9 cellular contexts compared by ENCODE assay signal in the genomic region with DNA sequence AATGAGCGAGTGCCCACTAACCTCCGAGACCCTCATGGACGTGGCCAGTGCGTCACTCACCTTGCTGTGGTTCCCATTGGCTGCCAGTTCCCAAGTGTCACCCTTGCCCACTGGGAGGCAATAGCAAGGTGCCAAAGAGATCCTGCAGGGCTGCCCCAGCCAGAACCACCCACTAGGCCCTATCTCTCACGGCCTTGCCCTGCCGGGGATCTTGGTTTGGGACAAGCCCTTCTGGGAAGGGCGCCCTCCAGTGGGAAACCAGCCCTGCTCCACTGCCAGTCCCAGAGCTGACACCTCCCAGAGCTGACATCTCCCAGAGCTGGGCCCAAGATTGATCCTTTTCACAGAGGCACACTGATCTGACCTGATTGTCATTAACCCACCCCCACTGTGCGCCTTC. TPM values are rescaled to one million over a fixed set of nuclear protein-coding genes. Genes with fewer than 3 reads are reported as not detected.
A peak's percentile ranks its signal among the peaks of the same experiment; 100 is the strongest.
DNase-seq lines count a peak whose midpoint lies in the region; ATAC-seq and TF ChIP-seq lines count a peak whose summit lies in the region.
"Had no signal": no experiment of that assay in that cellular context is flagged by ENCODE, and none has a peak within 500 bp of the region (broad histone marks: within the 10 kb centered on the region; RNA-seq: fewer than 3 reads in every experiment).

No MANE protein-coding gene starts in this region.

- no peaks in the 10 kb centered on the region for H3K9me3 ChIP-seq in esophagus squamous epithelium

- peak in 4 of 6 experiments; percentile 39 to 64 (median 42) for TF ChIP-seq CTCF in esophagus squamous epithelium (IDR thresholded peaks at IDR 0.05)

- peaks cover 0 to 3% (median 0%) of the 10 kb centered on the region in 3 donors for H3K36me3 ChIP-seq in esophagus squamous epithelium

- no peak overlapping the region for H3K27ac ChIP-seq in esophagus squamous epithelium
- H3K27ac ChIP-seq: C4-2B had no signal

- whole genome bisulfite sequencing in esophagus squamous epithelium, 2 donors: 81 to 91% methylated on average over 3 to 5 of the region's 8 CpGs

- no peaks in the 10 kb centered on the region for H3K27me3 ChIP-seq in esophagus squamous epithelium

- no peak for TF ChIP-seq POLR2A in esophagus squamous epithelium (IDR thresholded peaks at IDR 0.05)

- no peak overlapping the region for H3K4me3 ChIP-seq in esophagus squamous epithelium

- ATAC-seq in HG02973 (IDR thresholded peaks at IDR 0.05; ENCODE audit: unreplicated experiment): no peak

- H3K4me1 ChIP-seq in esophagus squamous epithelium: peaks cover 24 to 68% (median 30%) of the 10 kb centered on the region in 3 donors

- intact Hi-C loops in esophagus squamous epithelium (cut with DNase I): loop anchor here (5.0 kb wide), 1 partner anchor 191 kb away; no protein-coding TSS in a partner anchor

- DNase-seq in NCI-H82 (lab: John Stamatoyannopoulos, UW) (peak; percentile 60), NCI-H82 treated with DMSO at 0.1 percent for 48 hours (lab: John Stamatoyannopoulos, UW; ENCODE audit: unreplicated experiment) (no peak), RPMI8226 (peak; percentile 55), esophagus squamous epithelium (lab: John Stamatoyannopoulos, UW) (no peak), NCI-H226 (no peak)
- DNase-seq in stimulated activated CD4-positive, alpha-beta T cell treated with anti-CD3 and anti-CD28 coated beads, Interleukin-4, amount 100 ng/mL, for 4 hours: peak; percentile 17 to 33
- no peak for DNase-seq in NK-92 treated with Interleukin-12 subunit alpha and Interleukin-12 subunit beta, amount 100 ng/mL, for 24 hours (lab: John Stamatoyannopoulos, UW)

RNA-seq across cellular contexts. Expression of a gene that starts 2.1 kb away (rescaled TPM):
- total RNA-seq in esophagus squamous epithelium: 10 to 100 TPM; 19.7 to 34.5 (median 24.5) TPM

RNA-seq across cellular contexts. Expression of a gene that starts 21.8 kb away (rescaled TPM):
- total RNA-seq in esophagus squamous epithelium: 10 to 100 TPM; 24.4 to 53.8 (median 28.3) TPM

Comparison
In these comparisons a context has a peak if more than half of its experiments do, and no peak if none do; other contexts are left out.
1. DNase-seq: peak in NCI-H82 (single experiment), RPMI8226 (single experiment) and stimulated activated CD4-positive, alpha-beta T cell treated with anti-CD3 and anti-CD28 coated beads, Interleukin-4, amount 100 ng/mL, for 4 hours (2 of 2); none in NCI-H82 treated with DMSO at 0.1 percent for 48 hours (single experiment), esophagus squamous epithelium (single experiment), NCI-H226 (single experiment) and NK-92 treated with Interleukin-12 subunit alpha and Interleukin-12 subunit beta, amount 100 ng/mL, for 24 hours (single experiment).